In genomic region chr12:113825705-113826104, GRCh38 we compare ENCODE assay signal across 31 cellular contexts.
DNase-seq lines count a peak whose midpoint lies in the region; ATAC-seq and TF ChIP-seq lines count a peak whose summit lies in the region.
"Had no signal": no experiment of that assay in that cellular context is flagged by ENCODE, and none has a peak within 500 bp of the region (broad histone marks: within the 10 kb centered on the region; RNA-seq: fewer than 3 reads in every experiment).

No MANE protein-coding gene starts in this region.

- H3K9ac ChIP-seq in neural cell (ENCODE audit: low read length) (no peak overlapping the region), Karpas-422 (ENCODE audit: low read length) (no peak overlapping the region)

- H3K36me3 Mint-ChIP-seq in activated T-helper 17 cell treated with anti-CD3 and anti-CD28 coated beads, Interleukin-2, amount 50 U/mL, for 72 hours (ENCODE audit: low read depth): peaks cover 38% of the 10 kb centered on the region

- peak; percentile 35 for TF ChIP-seq RAD21 in neural cell (conservative IDR thresholded peaks at IDR 0.05)

- peak; percentile 5 for DNase-seq in NCI-H82 (lab: John Stamatoyannopoulos, UW)
- no peak for DNase-seq in NCI-H82 treated with DMSO at 0.1 percent for 48 hours (lab: John Stamatoyannopoulos, UW; ENCODE audit: unreplicated experiment)
- no peak for DNase-seq in LNCaP clone FGC (ENCODE audit: low read depth)
- no peak for DNase-seq in Karpas-422
- DNase-seq in Ammon's horn (ENCODE audit: low spot score): no peak
- DNase-seq: activated B cell treated with CpG ODN at 0.5 μM for 24 hours; activated CD4-positive, alpha-beta T cell treated with anti-CD3 and anti-CD28 coated beads, Interleukin-2, amount 10 ng/mL, durations not matched to agents 7 days and 5 days; activated effector memory CD4-positive, alpha-beta T cell treated with anti-CD3 and anti-CD28 coated beads, Interleukin-2, amount 50 U/mL, for 16 hours; activated T-cell treated with anti-CD3 and anti-CD28 coated beads, Interleukin-2, amount 50 U/mL, for 1 hour; central memory CD4-positive, alpha-beta T cell; DMS 273 treated with DMSO at 0.1 percent for 48 hours; esophagus squamous epithelium; foreskin keratinocyte; kidney; left ventricle myocardium superior; NCI-H1048; NCI-H187 treated with DMSO at 0.1 percent for 48 hours; NCI-H345; right lobe of liver; SJCRH30; spleen; stimulated activated CD4-positive, alpha-beta T cell treated with anti-CD3 and anti-CD28 coated beads, Interleukin-2, amount 100 ng/mL, for 24 hours; stimulated activated CD8-positive, alpha-beta memory T cell treated with anti-CD3 and anti-CD28 coated beads, Interleukin-4, amount 100 ng/mL, for 48 hours; T-helper 9 cell; tibial artery had no signal

- peaks cover 5% of the 10 kb centered on the region for H3K4me1 Mint-ChIP-seq in activated T-helper 17 cell treated with anti-CD3 and anti-CD28 coated beads, Interleukin-2, amount 50 U/mL, for 72 hours
- H3K4me1 Mint-ChIP-seq: activated B cell treated with CpG ODN at 0.5 μM for 24 hours; activated CD4-positive, alpha-beta T cell treated with anti-CD3 and anti-CD28 coated beads, Interleukin-2, amount 10 ng/mL, durations not matched to agents 7 days and 5 days; B cell had no signal

- H3K4me3 ChIP-seq in LNCaP clone FGC (ENCODE audit: low read depth, low read length): no peak overlapping the region
- no peak overlapping the region for H3K4me3 ChIP-seq in neural cell (ENCODE audit: low read length)
- no peak overlapping the region for H3K4me3 ChIP-seq in Karpas-422 (ENCODE audit: low read length)
- H3K4me3 ChIP-seq: esophagus squamous epithelium, GM12878, prostate gland, right lobe of liver, SJCRH30, spleen, tibial artery had no signal

- no peaks in the 10 kb centered on the region for H4K20me1 ChIP-seq in neural cell (ENCODE audit: insufficient read depth)
- peaks cover under 1% of the 10 kb centered on the region; the same call in 1 of the 2 replicates for H4K20me1 ChIP-seq in Karpas-422 (ENCODE audit: insufficient read depth, low read depth, low read length)

- H3K36me3 ChIP-seq in neural cell (ENCODE audit: insufficient read depth, low read length): no peaks in the 10 kb centered on the region
- no peaks in the 10 kb centered on the region for H3K36me3 ChIP-seq in Karpas-422 (ENCODE audit: insufficient read depth, low read length)
- H3K36me3 ChIP-seq: prostate gland, right lobe of liver, SJCRH30 had no signal

- H3K4me2 ChIP-seq in neural cell (ENCODE audit: low read length) (no peak overlapping the region), Karpas-422 (ENCODE audit: low read depth, low read length, poor library complexity, severe bottlenecking) (no peak overlapping the region)

- H3K9me3 ChIP-seq in neural cell (ENCODE audit: low read length) (no peaks in the 10 kb centered on the region), Karpas-422 (ENCODE audit: low read length) (no peaks in the 10 kb centered on the region)
- H3K9me3 ChIP-seq: esophagus squamous epithelium, prostate gland, right lobe of liver, SJCRH30, spleen, tibial artery had no signal

- H3K79me2 ChIP-seq in neural cell (replicated peaks; ENCODE audit: insufficient read depth, low read length) (no peaks in the 10 kb centered on the region), Karpas-422 (ENCODE audit: low read length) (no peaks in the 10 kb centered on the region)

- no peak overlapping the region for H3K4me3 Mint-ChIP-seq in activated T-helper 17 cell treated with anti-CD3 and anti-CD28 coated beads, Interleukin-2, amount 50 U/mL, for 72 hours
- H3K4me3 Mint-ChIP-seq: activated B cell treated with CpG ODN at 0.5 μM for 24 hours; activated CD4-positive, alpha-beta T cell treated with anti-CD3 and anti-CD28 coated beads, Interleukin-2, amount 10 ng/mL, durations not matched to agents 7 days and 5 days; B cell had no signal

- H3K27ac ChIP-seq in neural cell (ENCODE audit: low read length) (no peak overlapping the region), Karpas-422 (ENCODE audit: low read length) (no peak overlapping the region)
- H3K27ac ChIP-seq: esophagus squamous epithelium, foreskin keratinocyte, prostate gland, right lobe of liver, SJCRH30, spleen, tibial artery had no signal

- H3K27ac Mint-ChIP-seq in activated T-helper 17 cell treated with anti-CD3 and anti-CD28 coated beads, Interleukin-2, amount 50 U/mL, for 72 hours: peak overlapping the region; percentile 52
- H3K27ac Mint-ChIP-seq: activated B cell treated with CpG ODN at 0.5 μM for 24 hours; activated CD4-positive, alpha-beta T cell treated with anti-CD3 and anti-CD28 coated beads, Interleukin-2, amount 10 ng/mL, durations not matched to agents 7 days and 5 days; B cell had no signal

- peak; percentile 12; the same call in 1 of the 2 replicates for TF ChIP-seq CTCF in LNCaP clone FGC (IDR thresholded peaks at IDR 0.05; ENCODE audit: control insufficient read depth, extremely low read depth, insufficient read depth)
- peak; percentile 49 for TF ChIP-seq CTCF in neural cell (IDR thresholded peaks at IDR 0.05; ENCODE audit: poor library complexity, severe bottlenecking)

- H3K27me3 ChIP-seq in neural cell (ENCODE audit: insufficient read depth, low read depth, low read length) (no peaks in the 10 kb centered on the region), Karpas-422 (ENCODE audit: low read length) (no peaks in the 10 kb centered on the region)
- H3K27me3 ChIP-seq: esophagus squamous epithelium, foreskin keratinocyte, right lobe of liver, SJCRH30, spleen, tibial artery had no signal

- no peaks in the 10 kb centered on the region for H3K27me3 Mint-ChIP-seq in activated T-helper 17 cell treated with anti-CD3 and anti-CD28 coated beads, Interleukin-2, amount 50 U/mL, for 72 hours
- H3K27me3 Mint-ChIP-seq: activated B cell treated with CpG ODN at 0.5 μM for 24 hours; activated CD4-positive, alpha-beta T cell treated with anti-CD3 and anti-CD28 coated beads, Interleukin-2, amount 10 ng/mL, durations not matched to agents 7 days and 5 days; B cell had no signal

- H2AFZ ChIP-seq in neural cell (ENCODE audit: low read depth, low read length) (no peak overlapping the region), Karpas-422 (ENCODE audit: low read length) (no peak overlapping the region)

- no peaks in the 10 kb centered on the region for H3K4me1 ChIP-seq in Karpas-422 (ENCODE audit: low read length)
- H3K4me1 ChIP-seq: esophagus squamous epithelium, foreskin keratinocyte, prostate gland, right lobe of liver, spleen, tibial artery had no signal

- H3F3A ChIP-seq in neural cell (ENCODE audit: insufficient read depth, low read length, poor library complexity, severe bottlenecking): no peaks in the 10 kb centered on the region

- no peaks in the 10 kb centered on the region for H3K9me3 Mint-ChIP-seq in activated T-helper 17 cell treated with anti-CD3 and anti-CD28 coated beads, Interleukin-2, amount 50 U/mL, for 72 hours
- H3K9me3 Mint-ChIP-seq: activated B cell treated with CpG ODN at 0.5 μM for 24 hours; activated CD4-positive, alpha-beta T cell treated with anti-CD3 and anti-CD28 coated beads, Interleukin-2, amount 10 ng/mL, durations not matched to agents 7 days and 5 days had no signal

- ATAC-seq in activated T-helper 17 cell treated with anti-CD3 and anti-CD28 coated beads, Interleukin-2, amount 50 U/mL, for 72 hours (replicated peaks): no peak
- no peak for ATAC-seq in HG03097 (IDR thresholded peaks at IDR 0.05; ENCODE audit: low FRiP score, unreplicated experiment)
- ATAC-seq: foreskin keratinocyte, GM12878, left ventricle myocardium superior, right lobe of liver had no signal

- H3K9me2 ChIP-seq in neural cell (ENCODE audit: insufficient read depth, low read length) (no peaks in the 10 kb centered on the region), Karpas-422 (replicated peaks; ENCODE audit: insufficient read depth, low read length) (no peaks in the 10 kb centered on the region)

- TF ChIP-seq EP300 in neural cell (conservative IDR thresholded peaks at IDR 0.05; ENCODE audit: poor library complexity, severe bottlenecking): no peak

TF ChIP-seq in neural cell, 6 proteins besides CTCF, POLR2A, EP300 and RAD21:
- TF ChIP-seq MXI1 (conservative IDR thresholded peaks at IDR 0.05; ENCODE audit: poor library complexity, severe bottlenecking): no peak
- no peak for TF ChIP-seq SMC3 (conservative IDR thresholded peaks at IDR 0.05; ENCODE audit: poor library complexity)
- TF ChIP-seq, protein P1, sequence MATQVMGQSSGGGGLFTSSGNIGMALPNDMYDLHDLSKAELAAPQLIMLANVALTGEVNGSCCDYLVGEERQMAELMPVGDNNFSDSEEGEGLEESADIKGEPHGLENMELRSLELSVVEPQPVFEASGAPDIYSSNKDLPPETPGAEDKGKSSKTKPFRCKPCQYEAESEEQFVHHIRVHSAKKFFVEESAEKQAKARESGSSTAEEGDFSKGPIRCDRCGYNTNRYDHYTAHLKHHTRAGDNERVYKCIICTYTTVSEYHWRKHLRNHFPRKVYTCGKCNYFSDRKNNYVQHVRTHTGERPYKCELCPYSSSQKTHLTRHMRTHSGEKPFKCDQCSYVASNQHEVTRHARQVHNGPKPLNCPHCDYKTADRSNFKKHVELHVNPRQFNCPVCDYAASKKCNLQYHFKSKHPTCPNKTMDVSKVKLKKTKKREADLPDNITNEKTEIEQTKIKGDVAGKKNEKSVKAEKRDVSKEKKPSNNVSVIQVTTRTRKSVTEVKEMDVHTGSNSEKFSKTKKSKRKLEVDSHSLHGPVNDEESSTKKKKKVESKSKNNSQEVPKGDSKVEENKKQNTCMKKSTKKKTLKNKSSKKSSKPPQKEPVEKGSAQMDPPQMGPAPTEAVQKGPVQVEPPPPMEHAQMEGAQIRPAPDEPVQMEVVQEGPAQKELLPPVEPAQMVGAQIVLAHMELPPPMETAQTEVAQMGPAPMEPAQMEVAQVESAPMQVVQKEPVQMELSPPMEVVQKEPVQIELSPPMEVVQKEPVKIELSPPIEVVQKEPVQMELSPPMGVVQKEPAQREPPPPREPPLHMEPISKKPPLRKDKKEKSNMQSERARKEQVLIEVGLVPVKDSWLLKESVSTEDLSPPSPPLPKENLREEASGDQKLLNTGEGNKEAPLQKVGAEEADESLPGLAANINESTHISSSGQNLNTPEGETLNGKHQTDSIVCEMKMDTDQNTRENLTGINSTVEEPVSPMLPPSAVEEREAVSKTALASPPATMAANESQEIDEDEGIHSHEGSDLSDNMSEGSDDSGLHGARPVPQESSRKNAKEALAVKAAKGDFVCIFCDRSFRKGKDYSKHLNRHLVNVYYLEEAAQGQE (IDR thresholded peaks at IDR 0.05; ENCODE audit: borderline replicate concordance): no peak
- TF ChIP-seq EZH2 (IDR thresholded peaks at IDR 0.05; ENCODE audit: borderline replicate concordance, insufficient read depth, low read length, poor library complexity, severe bottlenecking): no peak
- no peak for TF ChIP-seq TAF1 (IDR thresholded peaks at IDR 0.05; ENCODE audit: low read depth)
- no peak for TF ChIP-seq POLR2AphosphoS5 (IDR thresholded peaks at IDR 0.05)
TF ChIP-seq in neural cell: peak in this region for 0.
